In genomic region chr6:6654599-6655575, GRCh38 we compare ENCODE assay signal across 9 cellular contexts.
DNase-seq lines count a peak whose midpoint lies in the region; ATAC-seq and TF ChIP-seq lines count a peak whose summit lies in the region.
"Had no signal": no experiment of that assay in that cellular context is flagged by ENCODE, and none has a peak within 500 bp of the region (broad histone marks: within the 10 kb centered on the region; RNA-seq: fewer than 3 reads in every experiment).

No MANE protein-coding gene starts in this region.

- no peak for ATAC-seq in GM21381 (IDR thresholded peaks at IDR 0.05; ENCODE audit: unreplicated experiment)

- no peak overlapping the region for H3K4me3 ChIP-seq in Jurkat, Clone E6-1 (ENCODE audit: low read length)
- no peak overlapping the region for H3K4me3 ChIP-seq in left ventricle myocardium inferior
- H3K4me3 ChIP-seq in MM.1S (ENCODE audit: low read length) = no peak overlapping the region

- H2AFZ ChIP-seq in MM.1S (ENCODE audit: low read length) = no peak overlapping the region

- H3K9me3 ChIP-seq in left ventricle myocardium inferior (replicated peaks) (no peaks in the 10 kb centered on the region), MM.1S (replicated peaks; ENCODE audit: insufficient read depth, low read length) (no peaks in the 10 kb centered on the region)

- no peaks in the 10 kb centered on the region for H4K20me1 ChIP-seq in MM.1S (ENCODE audit: insufficient read depth, low read length)

- no peaks in the 10 kb centered on the region for H3K9me3 Mint-ChIP-seq in Calu3 (ENCODE audit: low read depth, unreplicated experiment)

- H3K27ac ChIP-seq in left ventricle myocardium inferior (replicated peaks) (peak overlapping the region; percentile 85), MM.1S (ENCODE audit: low read length) (no peak overlapping the region)

- H3K36me3 ChIP-seq in left ventricle myocardium inferior = no peaks in the 10 kb centered on the region
- no peaks in the 10 kb centered on the region for H3K36me3 ChIP-seq in MM.1S (replicated peaks; ENCODE audit: insufficient read depth, low read length)

- H3K4me1 Mint-ChIP-seq in Calu3 (ENCODE audit: low read depth, unreplicated experiment) = no peaks in the 10 kb centered on the region

- BruUV-seq in Calu3 (replicated peaks; lab: Mats Ljungman, UMichigan) = no TSS peak

- no peaks in the 10 kb centered on the region for H3F3A ChIP-seq in MM.1S (ENCODE audit: insufficient read depth, low read length)

- no peak overlapping the region for H3K27ac Mint-ChIP-seq in Calu3 (ENCODE audit: unreplicated experiment)

- TF ChIP-seq CTCF in left ventricle myocardium inferior (IDR thresholded peaks at IDR 0.05; ENCODE audit: borderline replicate concordance) (no peak), MM.1S (IDR thresholded peaks at IDR 0.05; ENCODE audit: low read length) (no peak), Calu3 (IDR thresholded peaks at IDR 0.05; ENCODE audit: unreplicated experiment) (no peak)

- H3K9ac ChIP-seq in MM.1S (ENCODE audit: low read length) = no peak overlapping the region

- H3K4me2 ChIP-seq in MM.1S (ENCODE audit: low read depth, low read length) = no peak overlapping the region

- DNase-seq in Jurkat, Clone E6-1 (ENCODE audit: low read depth, low spot score) = peak; percentile 82
- peak; percentile 27 for DNase-seq in activated CD8-positive, alpha-beta memory T cell treated with anti-CD3 and anti-CD28 coated beads, Interleukin-2, amount 50 U/mL, for 4 hours
- DNase-seq in left ventricle myocardium inferior (peak; percentile 40), MM.1S (no peak), NCI-H2171 (lab: John Stamatoyannopoulos, UW) (no peak), Calu3 (no peak)
- DNase-seq in stimulated activated CD8-positive, alpha-beta memory T cell treated with anti-CD3 and anti-CD28 coated beads, Interleukin-15, amount 100 ng/mL, for 48 hours (ENCODE audit: low read depth in 2 of 2) = peak; percentile 30 to 44
- DNase-seq: NCI-H146 had no signal

- no peaks in the 10 kb centered on the region for H3K79me2 ChIP-seq in MM.1S (ENCODE audit: low read length)

- H3K4me1 ChIP-seq in left ventricle myocardium inferior (peaks cover 74% of the 10 kb centered on the region), MM.1S (ENCODE audit: low read length) (peaks cover 9% of the 10 kb centered on the region; the same call in 1 of the 2 replicates)

- H3K4me3 Mint-ChIP-seq in Calu3 (ENCODE audit: low read depth, unreplicated experiment) = no peak overlapping the region

- no peaks in the 10 kb centered on the region for H3K27me3 ChIP-seq in left ventricle myocardium inferior (ENCODE audit: low read depth)
- H3K27me3 ChIP-seq in MM.1S (replicated peaks; ENCODE audit: insufficient read depth, low read length) = no peaks in the 10 kb centered on the region

- H3K9me2 ChIP-seq in MM.1S (replicated peaks; ENCODE audit: insufficient read depth, low read length) = no peaks in the 10 kb centered on the region

- CTCF ChIA-PET in Calu3 (lab: Charles Lee) = no interaction called here

- intact Hi-C loops in left ventricle myocardium inferior (cut with micrococcal nuclease) (no loop called here), Calu3 (cut with micrococcal nuclease; ENCODE audit: unreplicated experiment) (no loop called here)

- no peaks in the 10 kb centered on the region for H3K36me3 Mint-ChIP-seq in Calu3 (ENCODE audit: insufficient read depth, unreplicated experiment)

- peaks cover 22% of the 10 kb centered on the region for H3K27me3 Mint-ChIP-seq in Calu3 (ENCODE audit: unreplicated experiment)

Comparison
In these comparisons a context has a peak if more than half of its experiments do, and no peak if none do; other contexts are left out.
1. DNase-seq: peak in Jurkat, Clone E6-1 (single experiment), activated CD8-positive, alpha-beta memory T cell treated with anti-CD3 and anti-CD28 coated beads, Interleukin-2, amount 50 U/mL, for 4 hours (single experiment), left ventricle myocardium inferior (single experiment) and stimulated activated CD8-positive, alpha-beta memory T cell treated with anti-CD3 and anti-CD28 coated beads, Interleukin-15, amount 100 ng/mL, for 48 hours (2 of 2); none in MM.1S (single experiment), NCI-H2171 (single experiment) and Calu3 (single experiment).